13 cellular contexts compared by ENCODE assay signal in the genomic region with DNA sequence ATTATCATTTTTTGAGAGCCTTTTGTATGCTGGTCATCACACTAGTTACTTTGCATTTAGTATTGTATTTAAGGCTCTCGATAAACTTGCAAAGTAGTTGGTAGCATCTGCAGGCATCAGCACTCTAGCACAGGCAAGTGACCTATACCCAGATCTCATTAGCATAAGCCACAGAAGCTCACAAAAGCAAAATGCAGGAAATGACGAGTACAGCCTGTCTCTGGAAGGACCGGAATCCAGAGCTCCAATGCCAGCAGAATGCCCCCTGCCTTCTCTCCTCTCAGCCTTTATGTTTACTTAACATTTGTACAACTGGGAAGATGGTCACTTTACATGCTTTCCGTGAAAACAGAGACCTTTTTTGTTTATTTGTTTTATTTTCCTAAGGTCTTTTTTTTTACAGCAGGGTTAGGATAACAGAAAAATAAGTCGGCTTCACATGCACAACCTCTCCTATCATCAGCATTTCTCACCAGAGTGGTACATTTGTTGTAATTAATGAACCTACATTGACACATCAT. TPM values are rescaled to one million over a fixed set of nuclear protein-coding genes. Genes with fewer than 3 reads are reported as not detected.
A peak's percentile ranks its signal among the peaks of the same experiment; 100 is the strongest.
DNase-seq lines count a peak whose midpoint lies in the region; ATAC-seq and TF ChIP-seq lines count a peak whose summit lies in the region.
"Had no signal": no experiment of that assay in that cellular context is flagged by ENCODE, and none has a peak within 500 bp of the region (broad histone marks: within the 10 kb centered on the region; RNA-seq: fewer than 3 reads in every experiment).

No MANE protein-coding gene starts in this region.

- peaks cover 0 to 7% of the 10 kb centered on the region in 2 donors for H3K27me3 Mint-ChIP-seq in stimulated activated naive B cell treated with anti-CD40 and anti-IgM and Interleukin-4, amounts not matched to agents 10 μg/mL and 1 μg/mL and 100 μg/mL, for 72 hours
- H3K27me3 Mint-ChIP-seq: activated naive CD4-positive, alpha-beta T cell treated with anti-CD3 and anti-CD28 coated beads, Interleukin-2, amount 10 ng/mL, durations not matched to agents 7 days and 5 days had no signal

- intact Hi-C loops in A673 (cut with micrococcal nuclease; ENCODE audit: unreplicated experiment), result no loop called here

- H3K36me3 Mint-ChIP-seq in stimulated activated naive B cell treated with anti-CD40 and anti-IgM and Interleukin-4, amounts not matched to agents 10 μg/mL and 1 μg/mL and 100 μg/mL, for 72 hours, result no peaks in the 10 kb centered on the region
- H3K36me3 Mint-ChIP-seq: activated naive CD4-positive, alpha-beta T cell treated with anti-CD3 and anti-CD28 coated beads, Interleukin-2, amount 10 ng/mL, durations not matched to agents 7 days and 5 days; memory B cell had no signal

- H3K9me3 ChIP-seq in A673 (ENCODE audit: low read depth, low read length, poor library complexity, severe bottlenecking), result no peaks in the 10 kb centered on the region
- no peaks in the 10 kb centered on the region for H3K9me3 ChIP-seq in HUES64 (ENCODE audit: insufficient read depth, low read depth, low read length)

- no peak for TF ChIP-seq CTCF in A673 (conservative IDR thresholded peaks at IDR 0.05; ENCODE audit: low read depth, low read length)

- BruUV-seq in A673 (replicated peaks; lab: Mats Ljungman, UMichigan), result no TSS peak

- H3K9me3 Mint-ChIP-seq in stimulated activated naive B cell treated with anti-CD40 and anti-IgM and Interleukin-4, amounts not matched to agents 10 μg/mL and 1 μg/mL and 100 μg/mL, for 72 hours, result peaks cover 0 to 5% of the 10 kb centered on the region in 2 donors

- H3K27ac ChIP-seq in A673 (ENCODE audit: low read depth, low read length, poor library complexity, severe bottlenecking) (no peak overlapping the region), HUES64 (ENCODE audit: low read depth, low read length) (peak overlapping the region; percentile 46; the same call in 1 of the 2 replicates)

- no peak overlapping the region for H3K27ac Mint-ChIP-seq in stimulated activated naive B cell treated with anti-CD40 and anti-IgM and Interleukin-4, amounts not matched to agents 10 μg/mL and 1 μg/mL and 100 μg/mL, for 72 hours
- H3K27ac Mint-ChIP-seq: activated naive CD4-positive, alpha-beta T cell treated with anti-CD3 and anti-CD28 coated beads, Interleukin-2, amount 10 ng/mL, durations not matched to agents 7 days and 5 days; memory B cell had no signal

- H3K36me3 ChIP-seq in A673 (ENCODE audit: insufficient read depth, low read length, poor library complexity, severe bottlenecking) (no peaks in the 10 kb centered on the region), HUES64 (ENCODE audit: insufficient read depth, low read length) (no peaks in the 10 kb centered on the region)

- DNase-seq in A673 (ENCODE audit: low spot score), result peak; percentile 14
- DNase-seq in astrocyte of the hippocampus (ENCODE audit: low read depth, low spot score), result peak; percentile 68
- DNase-seq in glomerular visceral epithelial cell (ENCODE audit: extremely low spot score), result peak; percentile 16
- DNase-seq in stimulated activated naive B cell treated with anti-CD40 and anti-IgM and Interleukin-4, amounts not matched to agents 10 μg/mL and 1 μg/mL and 100 μg/mL, for 72 hours, result no peak
- DNase-seq: ACHN; activated CD4-positive, CD25-positive, alpha-beta regulatory T cell; activated naive CD4-positive, alpha-beta T cell treated with anti-CD3 and anti-CD28 coated beads, Interleukin-2, amount 10 ng/mL, durations not matched to agents 7 days and 5 days; COR-L47 had no signal

- no peaks in the 10 kb centered on the region for H3K4me1 Mint-ChIP-seq in stimulated activated naive B cell treated with anti-CD40 and anti-IgM and Interleukin-4, amounts not matched to agents 10 μg/mL and 1 μg/mL and 100 μg/mL, for 72 hours
- H3K4me1 Mint-ChIP-seq: activated naive CD4-positive, alpha-beta T cell treated with anti-CD3 and anti-CD28 coated beads, Interleukin-2, amount 10 ng/mL, durations not matched to agents 7 days and 5 days; memory B cell had no signal

- WGBS in HUES64, result 59% methylated on average over 3 of the region's 5 CpGs

- CTCF ChIA-PET in A673 (lab: Charles Lee), result no interaction called here

- POLR2A ChIA-PET in A673 (lab: Charles Lee; ENCODE audit: low non-redundant PET), result interaction anchor here (0.6 kb wide), 1 partner anchor 446 kb away, joined by 3 read pairs; no protein-coding TSS in a partner anchor

- H3K4me3 ChIP-seq in A673 (ENCODE audit: low read depth, low read length, poor library complexity, severe bottlenecking) (no peak overlapping the region), HUES64 (ENCODE audit: low read length) (no peak overlapping the region)

- H3K27me3 ChIP-seq in A673 (replicated peaks; ENCODE audit: insufficient read depth, low read depth, low read length, poor library complexity) (no peaks in the 10 kb centered on the region), HUES64 (ENCODE audit: insufficient read depth, low read length) (no peaks in the 10 kb centered on the region)

- H3K4me1 ChIP-seq in A673 (ENCODE audit: insufficient read depth, low read length, poor library complexity, severe bottlenecking), result no peaks in the 10 kb centered on the region
- H3K4me1 ChIP-seq in HUES64 (ENCODE audit: insufficient read depth, low read length), result peaks cover 31% of the 10 kb centered on the region

- H3K4me3 Mint-ChIP-seq in stimulated activated naive B cell treated with anti-CD40 and anti-IgM and Interleukin-4, amounts not matched to agents 10 μg/mL and 1 μg/mL and 100 μg/mL, for 72 hours, result no peak overlapping the region
- H3K4me3 Mint-ChIP-seq: activated naive CD4-positive, alpha-beta T cell treated with anti-CD3 and anti-CD28 coated beads, Interleukin-2, amount 10 ng/mL, durations not matched to agents 7 days and 5 days; memory B cell had no signal

- no peak for ATAC-seq in GM21786 (IDR thresholded peaks at IDR 0.05; ENCODE audit: unreplicated experiment)
- ATAC-seq in HG03521 (IDR thresholded peaks at IDR 0.05; ENCODE audit: unreplicated experiment), result no peak
- no peak for ATAC-seq in GM19324 (IDR thresholded peaks at IDR 0.05; ENCODE audit: low FRiP score, unreplicated experiment)
- ATAC-seq in stimulated activated naive B cell treated with anti-CD40 and anti-IgM and Interleukin-4, amounts not matched to agents 10 μg/mL and 1 μg/mL and 100 μg/mL, for 72 hours (replicated peaks), result no peak

- H3K9ac ChIP-seq in HUES64 (ENCODE audit: low read depth, low read length), result no peak overlapping the region

RNA-seq across cellular contexts. Expression of a gene that starts 45.4 kb away (rescaled TPM):
- not detected in 2 replicates for total RNA-seq in A673 (2021)
- polyA plus RNA-seq in HUES64 (2013, experiment 1 of 2), result 0.95 TPM
- polyA plus RNA-seq in HUES64 (2013, experiment 2 of 2), result 1.3 TPM
